Comparison of ENCODE assay signal across 1 cellular context in the genomic region with DNA sequence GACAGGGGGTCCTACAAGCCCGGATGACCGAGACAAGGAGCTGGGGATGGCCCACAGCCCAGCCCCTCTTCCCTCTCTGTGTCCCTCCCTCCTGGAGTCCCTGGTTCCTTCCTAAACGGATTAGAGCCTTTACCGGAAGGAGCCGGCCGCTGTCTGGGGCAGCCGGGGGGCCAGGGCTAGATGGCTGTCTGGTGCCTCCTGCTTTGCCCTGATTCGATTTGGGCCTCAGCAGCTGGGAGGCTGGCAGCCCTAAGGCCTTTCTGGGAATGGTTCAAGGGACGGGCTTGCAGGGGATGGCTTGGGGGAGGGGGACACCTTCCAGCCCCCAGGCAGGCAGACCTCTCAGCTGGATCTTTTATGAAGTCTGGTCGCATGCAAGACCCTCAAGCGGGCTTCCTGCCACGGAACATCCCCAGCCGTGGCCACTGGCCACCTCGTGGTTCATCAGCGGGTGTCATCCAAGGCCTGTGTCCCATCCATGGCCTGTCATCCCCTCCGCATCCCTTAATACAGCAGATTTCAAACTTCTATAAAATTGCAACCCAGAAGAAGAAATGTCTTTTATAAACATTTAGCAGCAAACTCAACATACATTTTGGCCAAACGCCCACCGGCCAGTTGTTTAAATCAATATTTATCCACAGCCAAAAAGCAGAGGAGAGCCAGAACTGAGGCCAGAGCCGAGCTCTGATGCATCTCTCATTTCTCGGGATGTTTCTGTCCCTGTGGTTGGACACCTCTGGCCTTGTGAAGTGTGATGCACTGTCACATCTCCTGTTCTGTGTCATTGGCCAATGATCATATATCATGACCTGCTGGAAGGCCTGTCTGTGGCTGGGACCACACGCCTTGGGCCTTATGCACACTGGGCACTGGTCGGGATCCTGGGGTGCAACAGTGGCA.
TF ChIP-seq lines count a peak whose summit lies in the region.

No MANE protein-coding gene starts in this region.

TF ChIP-seq in A549, 52 proteins besides CTCF, POLR2A, EP300 and RAD21 (continued from another document):
- TF ChIP-seq HMGXB4 (CRISPR knock-in tag; IDR thresholded peaks at IDR 0.05; ENCODE audit: borderline replicate concordance) = no peak
- no peak for TF ChIP-seq NFE2L2 (conservative IDR thresholded peaks at IDR 0.05; ENCODE audit: low read length)
- no peak for TF ChIP-seq JUNB (IDR thresholded peaks at IDR 0.05)
- TF ChIP-seq SMC3 (IDR thresholded peaks at IDR 0.05) = no peak
- no peak for TF ChIP-seq FOSB (CRISPR knock-in tag; IDR thresholded peaks at IDR 0.05)
- TF ChIP-seq CEBPB (IDR thresholded peaks at IDR 0.05) = no peak
- no peak for TF ChIP-seq GATA3 (IDR thresholded peaks at IDR 0.05; ENCODE audit: borderline replicate concordance)
- TF ChIP-seq, protein P1, sequence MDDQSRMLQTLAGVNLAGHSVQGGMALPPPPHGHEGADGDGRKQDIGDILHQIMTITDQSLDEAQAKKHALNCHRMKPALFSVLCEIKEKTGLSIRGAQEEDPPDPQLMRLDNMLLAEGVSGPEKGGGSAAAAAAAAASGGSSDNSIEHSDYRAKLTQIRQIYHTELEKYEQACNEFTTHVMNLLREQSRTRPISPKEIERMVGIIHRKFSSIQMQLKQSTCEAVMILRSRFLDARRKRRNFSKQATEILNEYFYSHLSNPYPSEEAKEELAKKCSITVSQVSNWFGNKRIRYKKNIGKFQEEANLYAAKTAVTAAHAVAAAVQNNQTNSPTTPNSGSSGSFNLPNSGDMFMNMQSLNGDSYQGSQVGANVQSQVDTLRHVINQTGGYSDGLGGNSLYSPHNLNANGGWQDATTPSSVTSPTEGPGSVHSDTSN (IDR thresholded peaks at IDR 0.05) = no peak
- TF ChIP-seq ZFP36 (IDR thresholded peaks at IDR 0.05; ENCODE audit: borderline replicate concordance, partially characterized antibody) = no peak
- TF ChIP-seq, protein P2, sequence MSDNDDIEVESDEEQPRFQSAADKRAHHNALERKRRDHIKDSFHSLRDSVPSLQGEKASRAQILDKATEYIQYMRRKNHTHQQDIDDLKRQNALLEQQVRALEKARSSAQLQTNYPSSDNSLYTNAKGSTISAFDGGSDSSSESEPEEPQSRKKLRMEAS (IDR thresholded peaks at IDR 0.05) = no peak
- no peak for TF ChIP-seq MYC (IDR thresholded peaks at IDR 0.05; ENCODE audit: borderline replicate concordance, low read length)
- TF ChIP-seq, protein P3, sequence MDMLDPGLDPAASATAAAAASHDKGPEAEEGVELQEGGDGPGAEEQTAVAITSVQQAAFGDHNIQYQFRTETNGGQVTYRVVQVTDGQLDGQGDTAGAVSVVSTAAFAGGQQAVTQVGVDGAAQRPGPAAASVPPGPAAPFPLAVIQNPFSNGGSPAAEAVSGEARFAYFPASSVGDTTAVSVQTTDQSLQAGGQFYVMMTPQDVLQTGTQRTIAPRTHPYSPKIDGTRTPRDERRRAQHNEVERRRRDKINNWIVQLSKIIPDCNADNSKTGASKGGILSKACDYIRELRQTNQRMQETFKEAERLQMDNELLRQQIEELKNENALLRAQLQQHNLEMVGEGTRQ (IDR thresholded peaks at IDR 0.05) = no peak
